In the genomic region with DNA sequence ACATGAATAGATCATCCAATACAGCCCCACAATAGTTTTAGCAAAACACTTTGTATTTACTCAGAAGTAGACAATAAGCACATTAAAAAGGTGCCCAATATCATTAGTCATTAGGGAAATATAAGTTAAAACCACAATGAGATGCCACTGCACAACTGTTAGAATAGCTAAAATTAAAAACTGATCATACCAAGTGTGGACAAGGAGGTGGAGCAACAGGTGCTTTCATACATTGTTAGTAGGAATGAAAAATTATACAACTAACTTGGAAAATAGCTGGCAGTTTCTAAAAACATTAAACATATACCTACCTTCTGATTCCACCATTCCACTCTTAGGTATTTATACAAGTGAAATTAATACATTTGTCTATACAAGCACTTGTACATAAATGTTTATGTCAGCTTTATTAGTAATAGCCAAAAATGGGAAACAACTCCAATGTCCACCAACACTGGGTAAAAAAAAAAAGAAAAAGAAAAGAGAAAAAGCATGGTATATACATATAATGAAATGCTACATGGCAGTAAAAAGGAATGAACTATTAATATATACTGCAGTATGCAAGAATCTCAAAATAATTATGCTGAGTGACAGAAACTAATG, we compare ENCODE assay signal across 36 cellular contexts.
"Had no signal": no experiment of that assay in that cellular context is flagged by ENCODE, and none has a peak within 500 bp of the region (broad histone marks: within the 10 kb centered on the region; RNA-seq: fewer than 3 reads in every experiment).

No MANE protein-coding gene starts in this region.

- H3K36me3 Mint-ChIP-seq: activated naive CD4-positive, alpha-beta T cell treated with anti-CD3 and anti-CD28 coated beads, Interleukin-2, amount 10 ng/mL, durations not matched to agents 7 days and 5 days; activated naive CD8-positive, alpha-beta T cell treated with anti-CD3 and anti-CD28 coated beads for 36 hours had no signal

- H3K9me3 Mint-ChIP-seq: activated CD8-positive, alpha-beta T cell treated with anti-CD3 and anti-CD28 coated beads for 36 hours; activated naive CD4-positive, alpha-beta T cell treated with anti-CD3 and anti-CD28 coated beads, Interleukin-2, amount 10 ng/mL, durations not matched to agents 7 days and 5 days; activated naive CD8-positive, alpha-beta T cell treated with anti-CD3 and anti-CD28 coated beads for 36 hours; activated T-cell treated with anti-CD3 and anti-CD28 coated beads, Interleukin-2, amount 50 U/mL, for 4 hours; activated T-helper 1 cell treated with anti-CD3 and anti-CD28 coated beads, Interleukin-12 subunit alpha, Interleukin-12 subunit beta, Interleukin-2, Interleukin-4 antibody, amounts not matched to agents 30 ng/mL and 10 ng/mL and 1 ng/mL, durations not matched to agents 14 hours and 24 hours and 36 hours had no signal

- H3K9me3 ChIP-seq: MG63 had no signal

- H3K27ac ChIP-seq: brain microvascular endothelial cell, RWPE1, WERI-Rb-1 had no signal

- DNase-seq: activated CD4-positive, alpha-beta T cell treated with anti-CD3 and anti-CD28 coated beads for 1 hour; activated CD4-positive, alpha-beta T cell treated with anti-CD3 and anti-CD28 coated beads for 48 hours; activated CD4-positive, CD25-positive, alpha-beta regulatory T cell; activated CD8-positive, alpha-beta memory T cell treated with anti-CD3 and anti-CD28 coated beads, Interleukin-2, amount 50 U/mL, for 4 hours; activated CD8-positive, alpha-beta T cell treated with anti-CD3 and anti-CD28 coated beads for 36 hours; activated effector memory CD4-positive, alpha-beta T cell treated with Interleukin-2 at 50 U/mL for 16 hours; activated naive CD4-positive, alpha-beta T cell treated with anti-CD3 and anti-CD28 coated beads, Interleukin-2, amount 10 ng/mL, durations not matched to agents 7 days and 5 days; activated naive CD8-positive, alpha-beta T cell treated with anti-CD3 and anti-CD28 coated beads for 36 hours; activated T-cell treated with anti-CD3 and anti-CD28 coated beads for 4 hours; activated T-cell treated with anti-CD3 and anti-CD28 coated beads, Interleukin-2, amount 50 U/mL, for 4 hours; amniotic stem cell; aorta; brain microvascular endothelial cell; central memory CD4-positive, alpha-beta T cell; Kasumi-1; MG63; NCI-H1048; NCI-H1105 treated with DMSO at 0.1 percent for 48 hours; NCI-H1436; NCI-H1694; NCI-H1930; NCI-H345; NCI-H524 treated with DMSO at 0.1 percent for 48 hours; NCI-H748 treated with DMSO at 0.1 percent for 48 hours; NK-92 treated with Interleukin-12 subunit alpha and Interleukin-12 subunit beta, amount 100 ng/mL, for 24 hours; PC-3; SIG-M5; SW 1271; T-helper 9 cell; WERI-Rb-1 had no signal

- H3K27ac Mint-ChIP-seq: activated CD8-positive, alpha-beta T cell treated with anti-CD3 and anti-CD28 coated beads for 36 hours; activated naive CD4-positive, alpha-beta T cell treated with anti-CD3 and anti-CD28 coated beads, Interleukin-2, amount 10 ng/mL, durations not matched to agents 7 days and 5 days; activated naive CD8-positive, alpha-beta T cell treated with anti-CD3 and anti-CD28 coated beads for 36 hours; activated T-helper 1 cell treated with anti-CD3 and anti-CD28 coated beads, Interleukin-12 subunit alpha, Interleukin-12 subunit beta, Interleukin-2, Interleukin-4 antibody, amounts not matched to agents 30 ng/mL and 10 ng/mL and 1 ng/mL, durations not matched to agents 14 hours and 24 hours and 36 hours had no signal

- H3K4me3 ChIP-seq: MG63 had no signal

- H3K27me3 ChIP-seq: brain microvascular endothelial cell, MG63 had no signal

- H3K4me1 Mint-ChIP-seq: activated naive CD4-positive, alpha-beta T cell treated with anti-CD3 and anti-CD28 coated beads, Interleukin-2, amount 10 ng/mL, durations not matched to agents 7 days and 5 days had no signal

- ATAC-seq: activated CD8-positive, alpha-beta T cell treated with anti-CD3 and anti-CD28 coated beads for 36 hours; PC-3; Right ventricle myocardium inferior; SK-N-SH treated with all-trans-retinoic acid at 6 μM for 48 hours had no signal

- H3K4me3 Mint-ChIP-seq: activated CD8-positive, alpha-beta T cell treated with anti-CD3 and anti-CD28 coated beads for 36 hours; activated naive CD4-positive, alpha-beta T cell treated with anti-CD3 and anti-CD28 coated beads, Interleukin-2, amount 10 ng/mL, durations not matched to agents 7 days and 5 days; activated naive CD8-positive, alpha-beta T cell treated with anti-CD3 and anti-CD28 coated beads for 36 hours; activated T-cell treated with anti-CD3 and anti-CD28 coated beads, Interleukin-2, amount 50 U/mL, for 4 hours; activated T-helper 1 cell treated with anti-CD3 and anti-CD28 coated beads, Interleukin-12 subunit alpha, Interleukin-12 subunit beta, Interleukin-2, Interleukin-4 antibody, amounts not matched to agents 30 ng/mL and 10 ng/mL and 1 ng/mL, durations not matched to agents 14 hours and 24 hours and 36 hours had no signal

- FAIRE-seq: colon, RCC 7860 had no signal

- H3K36me3 ChIP-seq: brain microvascular endothelial cell, MG63, WERI-Rb-1 had no signal
